8 cellular contexts compared by ENCODE assay signal in the genomic region with DNA sequence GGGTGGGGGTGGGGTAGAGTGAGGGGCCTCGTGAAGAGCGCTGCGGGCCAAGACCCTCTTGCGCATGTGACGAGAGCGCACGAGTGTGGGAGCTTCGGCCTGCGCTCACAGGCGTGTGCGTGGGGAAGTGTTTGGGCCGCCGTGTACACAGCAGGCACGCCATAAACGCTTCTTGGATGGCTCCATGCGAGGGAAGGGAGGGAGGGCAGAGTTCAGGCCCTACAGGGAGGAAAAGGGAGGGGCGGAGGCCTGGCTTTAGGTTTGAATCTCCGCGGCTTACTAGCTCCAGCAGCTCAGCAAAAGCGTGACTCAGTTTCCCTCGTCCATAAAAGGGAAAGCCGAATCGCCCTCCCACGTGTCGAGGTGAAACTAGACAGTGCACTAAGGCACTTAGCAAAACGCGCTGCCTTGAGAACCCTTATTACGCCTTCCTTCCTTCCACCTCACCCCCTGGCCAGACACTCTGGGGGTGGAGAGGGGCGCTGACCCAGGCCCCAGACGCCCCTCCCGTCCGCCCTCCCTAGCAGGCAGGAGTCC. TPM values are rescaled to one million over a fixed set of nuclear protein-coding genes. Genes with fewer than 3 reads are reported as not detected.
DNase-seq lines count a peak whose midpoint lies in the region; ATAC-seq, FAIRE-seq and TF ChIP-seq lines count a peak whose summit lies in the region.

No MANE protein-coding gene starts in this region.

- peaks cover 7 to 27% (median 10%) of the 10 kb centered on the region in 4 donors for H3K4me1 Mint-ChIP-seq in CD4-positive, alpha-beta memory T cell
- H3K4me1 Mint-ChIP-seq in T-helper 17 cell, result peaks cover 12% of the 10 kb centered on the region

- no peaks in the 10 kb centered on the region for H3K36me3 ChIP-seq in CD4-positive, alpha-beta memory T cell (ENCODE audit: insufficient read depth, low read length)
- H3K36me3 ChIP-seq in left ventricle myocardium inferior, result no peaks in the 10 kb centered on the region

- H3K27ac Mint-ChIP-seq in CD4-positive, alpha-beta memory T cell, result no peak overlapping the region
- H3K27ac Mint-ChIP-seq in T-helper 17 cell, result no peak overlapping the region

- FAIRE-seq in RCC 7860 (lab: Jason Lieb, UNC), result no peak

- CTCF ChIA-PET in CD4-positive, alpha-beta memory T cell (lab: Charles Lee; ENCODE audit: partially characterized antibody), result no interaction called here

- peak overlapping the region in 6 of 8 donors; percentile 29 to 64 (median 42) for H3K4me3 Mint-ChIP-seq in CD4-positive, alpha-beta memory T cell
- H3K4me3 Mint-ChIP-seq in T-helper 17 cell, result peak overlapping the region; percentile 73

- TF ChIP-seq CTCF in left ventricle myocardium inferior (IDR thresholded peaks at IDR 0.05; ENCODE audit: borderline replicate concordance), result no peak

- ATAC-seq in T-helper 17 cell (peak; percentile 30), sciatic nerve (peak; percentile 15), HG02571 (IDR thresholded peaks at IDR 0.05; ENCODE audit: unreplicated experiment) (no peak), HG03469 (IDR thresholded peaks at IDR 0.05; ENCODE audit: unreplicated experiment) (no peak)

- H3K27ac ChIP-seq in CD4-positive, alpha-beta memory T cell (ENCODE audit: low read depth, low read length), result no peak overlapping the region
- peak overlapping the region; percentile 73 for H3K27ac ChIP-seq in left ventricle myocardium inferior (replicated peaks)

- peaks cover 15% of the 10 kb centered on the region for H3K27me3 ChIP-seq in CD4-positive, alpha-beta memory T cell (ENCODE audit: insufficient read depth, low read length)
- H3K27me3 ChIP-seq in left ventricle myocardium inferior (ENCODE audit: low read depth), result no peaks in the 10 kb centered on the region

- peaks cover 0 to 11% (median 4%) of the 10 kb centered on the region in 8 donors for H3K9me3 Mint-ChIP-seq in CD4-positive, alpha-beta memory T cell

- H3K36me3 Mint-ChIP-seq in CD4-positive, alpha-beta memory T cell, result peaks cover 2 to 4% of the 10 kb centered on the region in 2 donors
- no peaks in the 10 kb centered on the region for H3K36me3 Mint-ChIP-seq in T-helper 17 cell (ENCODE audit: low read depth)

- H3K27me3 Mint-ChIP-seq in CD4-positive, alpha-beta memory T cell, result peaks cover 13 to 14% of the 10 kb centered on the region in 2 donors
- H3K27me3 Mint-ChIP-seq in T-helper 17 cell, result peaks cover 12% of the 10 kb centered on the region

- intact Hi-C loops in CD4-positive, alpha-beta memory T cell (cut with micrococcal nuclease), result no loop called here
- intact Hi-C loops in left ventricle myocardium inferior (cut with micrococcal nuclease) (no loop called here), sciatic nerve (cut with DNase I) (no loop called here)

- peak overlapping the region in 1 of 2 donors; percentile 22 for H3K4me3 ChIP-seq in CD4-positive, alpha-beta memory T cell (ENCODE audit: low read length in 2 of 2)
- peak overlapping the region; percentile 70 for H3K4me3 ChIP-seq in left ventricle myocardium inferior

- peaks cover 12% of the 10 kb centered on the region for H3K4me1 ChIP-seq in CD4-positive, alpha-beta memory T cell (ENCODE audit: insufficient read depth, low read length)
- H3K4me1 ChIP-seq in left ventricle myocardium inferior, result peaks cover 36% of the 10 kb centered on the region

- no peak for DNase-seq in CD4-positive, alpha-beta memory T cell
- DNase-seq in T-helper 17 cell (no peak), left ventricle myocardium inferior (no peak), sciatic nerve (ENCODE audit: low spot score) (no peak), retina (no peak), RCC 7860 (ENCODE audit: low spot score) (no peak)

- H3K9me3 ChIP-seq in CD4-positive, alpha-beta memory T cell (ENCODE audit: control insufficient read depth in 1 of 2, low read length in 2 of 2), result no peaks in the 10 kb centered on the region
- H3K9me3 ChIP-seq in T-helper 17 cell (ENCODE audit: control insufficient read depth, low read length, poor library complexity, severe bottlenecking), result no peaks in the 10 kb centered on the region
- H3K9me3 ChIP-seq in left ventricle myocardium inferior (replicated peaks), result peaks cover 5% of the 10 kb centered on the region

- POLR2A ChIA-PET in CD4-positive, alpha-beta memory T cell (lab: Charles Lee; ENCODE audit: partially characterized antibody), result interaction anchor here (15.8 kb wide), 1 partner anchor 10 kb away, joined by 206 read pairs; a partner anchor contains a TSS

RNA-seq across cellular contexts. Expression of a gene that starts 12.5 kb away (rescaled TPM):
- 10 to 100 TPM; 88.2 to 88.3 TPM for total RNA-seq in CD4-positive, alpha-beta memory T cell
- 10 to 100 TPM; 44.9 to 94.4 TPM for polyA plus RNA-seq in CD4-positive, alpha-beta memory T cell
- total RNA-seq in T-helper 17 cell, result 100 to 1,000 TPM; 120 to 135 TPM
- 34.3 TPM for total RNA-seq in left ventricle myocardium inferior
- total RNA-seq in sciatic nerve, result 136 TPM

RNA-seq across cellular contexts. Expression of a gene that starts 31.7 kb away (rescaled TPM):
- 10 to 100 TPM; 19.8 to 19.9 TPM for total RNA-seq in CD4-positive, alpha-beta memory T cell
- 10 to 100 TPM in 1 of 2 donors, 1 to 10 TPM in 1; 3.8 to 10.8 TPM for polyA plus RNA-seq in CD4-positive, alpha-beta memory T cell
- total RNA-seq in T-helper 17 cell, result 10 to 100 TPM; 13.1 to 16.0 TPM
- total RNA-seq in left ventricle myocardium inferior, result 11.0 TPM
- 16.3 TPM for total RNA-seq in sciatic nerve

Comparison
In these comparisons a context has a peak if more than half of its experiments do, and no peak if none do; other contexts are left out.
1. ATAC-seq: peak in T-helper 17 cell (single experiment) and sciatic nerve (single experiment); none in HG02571 (single experiment) and HG03469 (single experiment).